14 cellular contexts compared by ENCODE assay signal in genomic region chr9:79977510-79978197, GRCh38.
DNase-seq lines count a peak whose midpoint lies in the region; ATAC-seq and TF ChIP-seq lines count a peak whose summit lies in the region.
"Had no signal": no experiment of that assay in that cellular context is flagged by ENCODE, and none has a peak within 500 bp of the region (broad histone marks: within the 10 kb centered on the region; RNA-seq: fewer than 3 reads in every experiment).

No MANE protein-coding gene starts in this region.

- H3K27ac ChIP-seq in GM23338 (ENCODE audit: low read depth) (no peak overlapping the region), SJCRH30 (peak overlapping the region; percentile 72), neural progenitor cell (no peak overlapping the region)

- H3K79me2 ChIP-seq in GM23338 (replicated peaks; ENCODE audit: insufficient read depth) (no peaks in the 10 kb centered on the region), neural progenitor cell (ENCODE audit: low read depth) (no peaks in the 10 kb centered on the region)

- no peak overlapping the region for H3K9ac ChIP-seq in neural progenitor cell

- H4K20me1 ChIP-seq in GM23338 (replicated peaks; ENCODE audit: insufficient read depth) = no peaks in the 10 kb centered on the region
- no peaks in the 10 kb centered on the region for H4K20me1 ChIP-seq in neural progenitor cell (ENCODE audit: low read depth)

- H3K4me3 ChIP-seq in GM23338 (no peak overlapping the region), SJCRH30 (peak overlapping the region; percentile 53), foreskin fibroblast (ENCODE audit: low read depth in 1 of 2, low read length in 2 of 2) (no peak overlapping the region), neural progenitor cell (no peak overlapping the region)

- TF ChIP-seq CTCF in GM23338 (conservative IDR thresholded peaks at IDR 0.05; ENCODE audit: low read depth in 2 of 2) (no peak), foreskin fibroblast (IDR thresholded peaks at IDR 0.05; ENCODE audit: low read depth, low read length) (no peak), neural progenitor cell (IDR thresholded peaks at IDR 0.05) (no peak)

- ATAC-seq in GM23338 = no peak
- ATAC-seq: CD8-positive, alpha-beta T cell; HCT116 had no signal

- H3F3A ChIP-seq in GM23338 (replicated peaks; ENCODE audit: low read depth) = no peaks in the 10 kb centered on the region
- peaks cover 27% of the 10 kb centered on the region for H3F3A ChIP-seq in neural progenitor cell (ENCODE audit: low read depth)

- H3K27ac Mint-ChIP-seq in GM23338 (no peak overlapping the region), neural progenitor cell (no peak overlapping the region)
- H3K27ac Mint-ChIP-seq: CD8-positive, alpha-beta T cell had no signal

- no peaks in the 10 kb centered on the region for H3K9me3 ChIP-seq in SJCRH30 (replicated peaks)
- no peaks in the 10 kb centered on the region for H3K9me3 ChIP-seq in neural progenitor cell (ENCODE audit: low read depth)

- peaks cover 18% of the 10 kb centered on the region for H3K4me1 Mint-ChIP-seq in GM23338
- H3K4me1 Mint-ChIP-seq in neural progenitor cell = peaks cover 51% of the 10 kb centered on the region

- no peak overlapping the region for H3K4me2 ChIP-seq in GM23338
- no peak overlapping the region for H3K4me2 ChIP-seq in neural progenitor cell

- H3K27me3 ChIP-seq in GM23338 (ENCODE audit: insufficient read depth) = no peaks in the 10 kb centered on the region
- H3K27me3 ChIP-seq in SJCRH30 = no peaks in the 10 kb centered on the region
- H3K27me3 ChIP-seq in neural progenitor cell = no peaks in the 10 kb centered on the region

- H2AFZ ChIP-seq in GM23338 (peak overlapping the region; percentile 76; the same call in 1 of the 2 replicates), neural progenitor cell (replicated peaks) (no peak overlapping the region)

- H3K9me3 Mint-ChIP-seq in GM23338 (no peaks in the 10 kb centered on the region; the same call in 2 of the 3 replicates), neural progenitor cell (peaks cover 21% of the 10 kb centered on the region)
- H3K9me3 Mint-ChIP-seq: CD8-positive, alpha-beta T cell had no signal

- H3K36me3 Mint-ChIP-seq in GM23338 (ENCODE audit: low read depth) = no peaks in the 10 kb centered on the region
- H3K36me3 Mint-ChIP-seq in neural progenitor cell = peaks cover 3% of the 10 kb centered on the region
- H3K36me3 Mint-ChIP-seq: CD8-positive, alpha-beta T cell; IgD-negative memory B cell had no signal

- no peak for DNase-seq in GM23338 (ENCODE audit: low spot score)
- no peak for DNase-seq in SJCRH30
- DNase-seq in foreskin fibroblast = peak; percentile 7 to 9
- DNase-seq in renal cortical epithelial cell (ENCODE audit: low read depth) = peak; percentile 84
- DNase-seq in COR-L47 (lab: John Stamatoyannopoulos, UW) = no peak
- no peak for DNase-seq in neural progenitor cell (ENCODE audit: low spot score)
- DNase-seq in activated naive CD4-positive, alpha-beta T cell treated with anti-CD3 and anti-CD28 coated beads, Interleukin-2, amount 50 U/mL, for 16 hours = no peak
- DNase-seq: CD8-positive, alpha-beta T cell; NCI-H1105; NCI-H187; NCI-H524; SHP77 treated with DMSO at 0.1 percent for 48 hours had no signal

- H3K4me1 ChIP-seq in GM23338 (ENCODE audit: insufficient read depth) = peaks cover 11% of the 10 kb centered on the region
- H3K4me1 ChIP-seq in SJCRH30 = peaks cover 13% of the 10 kb centered on the region
- H3K4me1 ChIP-seq in neural progenitor cell = peaks cover 61% of the 10 kb centered on the region

- H3K9me2 ChIP-seq in GM23338 (ENCODE audit: insufficient read depth) = peaks cover 21% of the 10 kb centered on the region; the same call in 1 of the 2 replicates

- no peaks in the 10 kb centered on the region for H3K36me3 ChIP-seq in GM23338 (ENCODE audit: insufficient read depth)
- H3K36me3 ChIP-seq in SJCRH30 = no peaks in the 10 kb centered on the region
- no peaks in the 10 kb centered on the region for H3K36me3 ChIP-seq in neural progenitor cell

- no peak overlapping the region for H3K4me3 Mint-ChIP-seq in GM23338
- H3K4me3 Mint-ChIP-seq in neural progenitor cell = no peak overlapping the region
- H3K4me3 Mint-ChIP-seq: CD8-positive, alpha-beta T cell; IgD-negative memory B cell had no signal

- peaks cover 6% of the 10 kb centered on the region for H3K27me3 Mint-ChIP-seq in GM23338 (ENCODE audit: insufficient read depth, low read depth, poor library complexity)
- peaks cover 3% of the 10 kb centered on the region for H3K27me3 Mint-ChIP-seq in neural progenitor cell (ENCODE audit: insufficient read depth, low read depth)

TF ChIP-seq in GM23338, 12 proteins besides CTCF, POLR2A, EP300 and RAD21 (continues in another document):
- TF ChIP-seq JUNB (IDR thresholded peaks at IDR 0.05; ENCODE audit: unreplicated experiment) (no peak), NANOG (IDR thresholded peaks at IDR 0.05; ENCODE audit: borderline replicate concordance) (no peak), POLR2AphosphoS5 (IDR thresholded peaks at IDR 0.05; ENCODE audit: low read depth) (no peak), STAT1 (IDR thresholded peaks at IDR 0.05; ENCODE audit: unreplicated experiment) (no peak), EZH2 (IDR thresholded peaks at IDR 0.05; ENCODE audit: low read depth, unreplicated experiment) (no peak), ZNF114 (CRISPR knock-in tag; IDR thresholded peaks at IDR 0.05) (no peak), EZH2phosphoT487 (IDR thresholded peaks at IDR 0.05; ENCODE audit: unreplicated experiment) (no peak), ZNF331 (CRISPR knock-in tag; IDR thresholded peaks at IDR 0.05; ENCODE audit: low read depth) (no peak)
- TF ChIP-seq, protein P1, sequence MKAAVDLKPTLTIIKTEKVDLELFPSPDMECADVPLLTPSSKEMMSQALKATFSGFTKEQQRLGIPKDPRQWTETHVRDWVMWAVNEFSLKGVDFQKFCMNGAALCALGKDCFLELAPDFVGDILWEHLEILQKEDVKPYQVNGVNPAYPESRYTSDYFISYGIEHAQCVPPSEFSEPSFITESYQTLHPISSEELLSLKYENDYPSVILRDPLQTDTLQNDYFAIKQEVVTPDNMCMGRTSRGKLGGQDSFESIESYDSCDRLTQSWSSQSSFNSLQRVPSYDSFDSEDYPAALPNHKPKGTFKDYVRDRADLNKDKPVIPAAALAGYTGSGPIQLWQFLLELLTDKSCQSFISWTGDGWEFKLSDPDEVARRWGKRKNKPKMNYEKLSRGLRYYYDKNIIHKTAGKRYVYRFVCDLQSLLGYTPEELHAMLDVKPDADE (IDR thresholded peaks at IDR 0.05) = no peak
- TF ChIP-seq, protein P2, sequence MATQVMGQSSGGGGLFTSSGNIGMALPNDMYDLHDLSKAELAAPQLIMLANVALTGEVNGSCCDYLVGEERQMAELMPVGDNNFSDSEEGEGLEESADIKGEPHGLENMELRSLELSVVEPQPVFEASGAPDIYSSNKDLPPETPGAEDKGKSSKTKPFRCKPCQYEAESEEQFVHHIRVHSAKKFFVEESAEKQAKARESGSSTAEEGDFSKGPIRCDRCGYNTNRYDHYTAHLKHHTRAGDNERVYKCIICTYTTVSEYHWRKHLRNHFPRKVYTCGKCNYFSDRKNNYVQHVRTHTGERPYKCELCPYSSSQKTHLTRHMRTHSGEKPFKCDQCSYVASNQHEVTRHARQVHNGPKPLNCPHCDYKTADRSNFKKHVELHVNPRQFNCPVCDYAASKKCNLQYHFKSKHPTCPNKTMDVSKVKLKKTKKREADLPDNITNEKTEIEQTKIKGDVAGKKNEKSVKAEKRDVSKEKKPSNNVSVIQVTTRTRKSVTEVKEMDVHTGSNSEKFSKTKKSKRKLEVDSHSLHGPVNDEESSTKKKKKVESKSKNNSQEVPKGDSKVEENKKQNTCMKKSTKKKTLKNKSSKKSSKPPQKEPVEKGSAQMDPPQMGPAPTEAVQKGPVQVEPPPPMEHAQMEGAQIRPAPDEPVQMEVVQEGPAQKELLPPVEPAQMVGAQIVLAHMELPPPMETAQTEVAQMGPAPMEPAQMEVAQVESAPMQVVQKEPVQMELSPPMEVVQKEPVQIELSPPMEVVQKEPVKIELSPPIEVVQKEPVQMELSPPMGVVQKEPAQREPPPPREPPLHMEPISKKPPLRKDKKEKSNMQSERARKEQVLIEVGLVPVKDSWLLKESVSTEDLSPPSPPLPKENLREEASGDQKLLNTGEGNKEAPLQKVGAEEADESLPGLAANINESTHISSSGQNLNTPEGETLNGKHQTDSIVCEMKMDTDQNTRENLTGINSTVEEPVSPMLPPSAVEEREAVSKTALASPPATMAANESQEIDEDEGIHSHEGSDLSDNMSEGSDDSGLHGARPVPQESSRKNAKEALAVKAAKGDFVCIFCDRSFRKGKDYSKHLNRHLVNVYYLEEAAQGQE (IDR thresholded peaks at IDR 0.05; ENCODE audit: unreplicated experiment) = no peak

Comparison
In these comparisons a context has a peak if more than half of its experiments do, and no peak if none do; other contexts are left out.
1. DNase-seq: peak in foreskin fibroblast (2 of 2) and renal cortical epithelial cell (single experiment); none in GM23338 (single experiment), SJCRH30 (0 of 2), COR-L47 (single experiment), neural progenitor cell (single experiment) and activated naive CD4-positive, alpha-beta T cell treated with anti-CD3 and anti-CD28 coated beads, Interleukin-2, amount 50 U/mL, for 16 hours (single experiment).